In genomic region chr19:48918801-48919247, GRCh38 we compare ENCODE assay signal across 12 cellular contexts. TPM values are rescaled to one million over a fixed set of nuclear protein-coding genes. Genes with fewer than 3 reads are reported as not detected.
DNase-seq lines count a peak whose midpoint lies in the region; ATAC-seq, FAIRE-seq and TF ChIP-seq lines count a peak whose summit lies in the region.
"Had no signal": no experiment of that assay in that cellular context is flagged by ENCODE, and none has a peak within 500 bp of the region (broad histone marks: within the 10 kb centered on the region; RNA-seq: fewer than 3 reads in every experiment).

No MANE protein-coding gene starts in this region.

- intact Hi-C loops in K562 (cut with micrococcal nuclease): no loop called here

- H3K4me1 Mint-ChIP-seq in activated T-cell treated with anti-CD3 and anti-CD28 coated beads, Interleukin-2, amount 50 U/mL, for 4 hours (ENCODE audit: low read depth): no peaks in the 10 kb centered on the region
- H3K4me1 Mint-ChIP-seq in stimulated activated effector memory CD8-positive, alpha-beta T cell treated with anti-CD3 and anti-CD28 coated beads, Interleukin-12 subunit alpha, Interleukin-12 subunit beta, amount 100 ng/mL, for 72 hours: no peaks in the 10 kb centered on the region
- H3K4me1 Mint-ChIP-seq: activated naive CD4-positive, alpha-beta T cell treated with anti-CD3 and anti-CD28 coated beads, Interleukin-2, amount 50 U/mL, for 24 hours had no signal

- FAIRE-seq in K562 (lab: Jason Lieb, UNC): peak; percentile 95

- in situ Hi-C loops in K562 (cut with MboI): no loop called here

- TF ChIP-seq EP300 in K562 (IDR thresholded peaks at IDR 0.05; ENCODE audit: low read length): 0 out of 2 replicates have a peak, but pooled peaks have one; percentile 26

- no peaks in the 10 kb centered on the region for H3K27me3 Mint-ChIP-seq in activated T-cell treated with anti-CD3 and anti-CD28 coated beads, Interleukin-2, amount 50 U/mL, for 4 hours (ENCODE audit: low read depth)
- H3K27me3 Mint-ChIP-seq: activated naive CD4-positive, alpha-beta T cell treated with anti-CD3 and anti-CD28 coated beads, Interleukin-2, amount 50 U/mL, for 24 hours; CD8-positive, alpha-beta memory T cell had no signal

- H3K9ac ChIP-seq in K562 (ENCODE audit: insufficient read depth in 1 of 2, low read depth in 2 of 2, low read length in 2 of 2): 0 out of 4 replicates have a peak overlapping the region, but pooled peaks of 1 of the 2 experiments have one; percentile 28

- H3K27ac Mint-ChIP-seq in stimulated activated effector memory CD8-positive, alpha-beta T cell treated with anti-CD3 and anti-CD28 coated beads, Interleukin-12 subunit alpha, Interleukin-12 subunit beta, amount 100 ng/mL, for 72 hours: no peak overlapping the region
- H3K27ac Mint-ChIP-seq: activated naive CD4-positive, alpha-beta T cell treated with anti-CD3 and anti-CD28 coated beads, Interleukin-2, amount 50 U/mL, for 24 hours had no signal

- H3K9me3 ChIP-seq in K562 (replicated peaks; ENCODE audit: control insufficient read depth, insufficient read depth, low read depth, low read length): no peaks in the 10 kb centered on the region
- H3K9me3 ChIP-seq: sigmoid colon had no signal

- POLR2A ChIA-PET in K562 (lab: Yijun Ruan, JAX): interaction anchor here (0.5 to 4.7 kb wide), 13 partner anchors 9 to 609 kb away, joined by 3 to 37 read pairs (median 6); partner anchors contain the start of genes DHDH, FTL, NUCB1 and PPP1R15A

- H3K27me3 ChIP-seq in K562 (ENCODE audit: control insufficient read depth in 2 of 2, insufficient read depth in 2 of 2, low read length in 2 of 2): no peaks in the 10 kb centered on the region
- H3K27me3 ChIP-seq: sigmoid colon had no signal

- no peak overlapping the region for H3K4me3 Mint-ChIP-seq in activated T-cell treated with anti-CD3 and anti-CD28 coated beads, Interleukin-2, amount 50 U/mL, for 4 hours
- H3K4me3 Mint-ChIP-seq in stimulated activated effector memory CD8-positive, alpha-beta T cell treated with anti-CD3 and anti-CD28 coated beads, Interleukin-12 subunit alpha, Interleukin-12 subunit beta, amount 100 ng/mL, for 72 hours: no peak overlapping the region
- H3K4me3 Mint-ChIP-seq: activated naive CD4-positive, alpha-beta T cell treated with anti-CD3 and anti-CD28 coated beads, Interleukin-2, amount 50 U/mL, for 24 hours; CD8-positive, alpha-beta memory T cell had no signal

- ATAC-seq in activated T-cell treated with anti-CD3 and anti-CD28 coated beads, Interleukin-2, amount 50 U/mL, for 4 hours: peak; percentile 70 to 75
- peak; percentile 93 for ATAC-seq in K562
- ATAC-seq in stimulated activated effector memory CD8-positive, alpha-beta T cell treated with anti-CD3 and anti-CD28 coated beads, Interleukin-12 subunit alpha, Interleukin-12 subunit beta, amount 100 ng/mL, for 72 hours: peak; percentile 37
- no peak for ATAC-seq in GM19035 (IDR thresholded peaks at IDR 0.05; ENCODE audit: unreplicated experiment)
- no peak for ATAC-seq in HG03097 (IDR thresholded peaks at IDR 0.05; ENCODE audit: low FRiP score, unreplicated experiment)

- no peaks in the 10 kb centered on the region for H3K79me2 ChIP-seq in K562 (ENCODE audit: control insufficient read depth, insufficient read depth, low read length)

- H3K9me3 Mint-ChIP-seq in activated T-cell treated with anti-CD3 and anti-CD28 coated beads, Interleukin-2, amount 50 U/mL, for 4 hours: no peaks in the 10 kb centered on the region
- no peaks in the 10 kb centered on the region for H3K9me3 Mint-ChIP-seq in stimulated activated effector memory CD8-positive, alpha-beta T cell treated with anti-CD3 and anti-CD28 coated beads, Interleukin-12 subunit alpha, Interleukin-12 subunit beta, amount 100 ng/mL, for 72 hours
- H3K9me3 Mint-ChIP-seq: activated naive CD4-positive, alpha-beta T cell treated with anti-CD3 and anti-CD28 coated beads, Interleukin-2, amount 50 U/mL, for 24 hours; CD8-positive, alpha-beta memory T cell had no signal

- H3K4me2 ChIP-seq in K562 (ENCODE audit: insufficient read depth, low read length): 0 out of 2 replicates have a peak overlapping the region, but pooled peaks have one; percentile 10

- DNase-seq in activated T-cell treated with anti-CD3 and anti-CD28 coated beads, Interleukin-2, amount 50 U/mL, for 4 hours: no peak
- no peak for DNase-seq in activated T-cell treated with anti-CD3 and anti-CD28 coated beads for 4 hours
- DNase-seq in M059J (ENCODE audit: low read depth): peak; percentile 40
- DNase-seq in K562 (ENCODE audit: extremely low read depth in 1 of 4, low spot score in 3 of 4): peak; percentile 72 to 81 (median 78)
- no peak for DNase-seq in stimulated activated effector memory CD8-positive, alpha-beta T cell treated with anti-CD3 and anti-CD28 coated beads, Interleukin-12 subunit alpha, Interleukin-12 subunit beta, amount 100 ng/mL, for 72 hours (ENCODE audit: low spot score in 2 of 2)
- DNase-seq in middle frontal gyrus (ENCODE audit: extremely low spot score, low spot score): no peak
- DNase-seq: CD8-positive, alpha-beta memory T cell; sigmoid colon; T-helper 9 cell had no signal

- no peak overlapping the region for H3K27ac ChIP-seq in K562 (ENCODE audit: extremely low read depth, low read depth, low read length)
- H3K27ac ChIP-seq: sigmoid colon had no signal

- no peak for TF ChIP-seq CTCF in K562 (IDR thresholded peaks at IDR 0.05 in 2 of 3, conservative IDR thresholded peaks at IDR 0.05 in 1 of 3; ENCODE audit: insufficient read depth in 2 of 3, low read depth in 1 of 3, low read length in 3 of 3)

- H4K20me1 ChIP-seq in K562 (replicated peaks; ENCODE audit: control insufficient read depth, insufficient read depth, low read length): no peaks in the 10 kb centered on the region

- TF ChIP-seq RAD21 in K562 (CRISPR knock-in tag; conservative IDR thresholded peaks at IDR 0.05 in 1 of 2, IDR thresholded peaks at IDR 0.05 in 1 of 2): no peak

- BruUV-seq in K562 (replicated peaks; lab: Mats Ljungman, UMichigan): no TSS peak

- no peak overlapping the region for H2AFZ ChIP-seq in K562 (ENCODE audit: low read depth, low read length)

- H3K4me1 ChIP-seq in K562 (replicated peaks in 1 of 2; ENCODE audit: control insufficient read depth in 2 of 2, insufficient read depth in 2 of 2, low read length in 2 of 2): peaks cover 0 to 13% of the 10 kb centered on the region in 2 experiments; a peak in 3 of 5 replicates
- H3K4me1 ChIP-seq: sigmoid colon had no signal

- H3K4me3 ChIP-seq in K562: no peak overlapping the region
- H3K4me3 ChIP-seq: sigmoid colon had no signal

- no peaks in the 10 kb centered on the region for H3K9me1 ChIP-seq in K562 (ENCODE audit: control insufficient read depth, insufficient read depth, low read length)

- no peak for TF ChIP-seq POLR2A in K562 (conservative IDR thresholded peaks at IDR 0.05)

- peaks cover 79% of the 10 kb centered on the region; the same call in 2 of the 3 replicates for H3K36me3 ChIP-seq in K562 (ENCODE audit: control insufficient read depth, insufficient read depth, low read length)

- H3K36me3 Mint-ChIP-seq in activated T-cell treated with anti-CD3 and anti-CD28 coated beads, Interleukin-2, amount 50 U/mL, for 4 hours (ENCODE audit: insufficient read depth): peaks cover 20% of the 10 kb centered on the region
- H3K36me3 Mint-ChIP-seq in stimulated activated effector memory CD8-positive, alpha-beta T cell treated with anti-CD3 and anti-CD28 coated beads, Interleukin-12 subunit alpha, Interleukin-12 subunit beta, amount 100 ng/mL, for 72 hours: peaks cover 81% of the 10 kb centered on the region

- CTCF ChIA-PET in K562 (lab: Yijun Ruan, JAX; ENCODE audit: low intra/inter-chr PET ratio): no interaction called here

- WGBS in K562 (ENCODE audit: insufficient coverage, low coverage, missing lambda C conversion rate): 44% methylated on average over 15 of the region's 18 CpGs

RNA-seq across cellular contexts. Expression of gene DHDH, which starts 14.7 kb away (rescaled TPM):
- total RNA-seq in activated T-cell treated with anti-CD3 and anti-CD28 coated beads, Interleukin-2, amount 50 U/mL, for 4 hours: not detected
- 0.15 TPM in 1 of 2 replicates, not detected in the other for total RNA-seq in M059J (2014; rRNA removed; shearing (Covaris generic))
- 1.4 and 2.3 TPM in 2 replicates for total RNA-seq in K562 (2011; cell fraction: chromatin; rRNA removed; ENCODE audit: low replicate concordance)
- 1.7 and 2.7 TPM in 2 replicates for total RNA-seq in K562 (2011; cell fraction: nucleolus; rRNA removed)
- 0.99 and 1.0 TPM in 2 replicates for total RNA-seq in K562 (2011; cell fraction: nucleoplasm; rRNA removed)
- total RNA-seq in K562 (2014; rRNA removed): 1.1 and 1.5 TPM in 2 replicates
- 0.44 and 0.51 TPM in 2 replicates for total RNA-seq in K562 (2014; rRNA removed; fragmentation: Illumina TruSeq; extraction: Trizol)
- total RNA-seq in K562 (2015; rRNA removed; fragmentation: Illumina TruSeq; extraction: Trizol): 0.76 and 1.2 TPM in 2 replicates
- total RNA-seq in K562 (2021): 1.6 and 2.1 TPM in 2 replicates
- 1.9 and 4.2 TPM in 2 replicates for polyA plus RNA-seq in K562 (2011; rRNA removed)
- polyA plus RNA-seq in K562 (2011; cell fraction: cytosol; rRNA removed): 4.5 and 4.6 TPM in 2 replicates
- 3.6 and 5.2 TPM in 2 replicates for polyA plus RNA-seq in K562 (2011; cell fraction: nucleus; rRNA removed)
- polyA plus RNA-seq in K562 (2012): 2.2 and 4.5 TPM in 2 replicates
- polyA plus RNA-seq in K562 (2014; fragmentation: Illumina TruSeq; extraction: Trizol): 0.37 and 1.2 TPM in 2 replicates
- under 1 TPM; 0.41 to 0.87 TPM for polyA plus RNA-seq in K562 (2014; fragmentation: Nextera tagmentation; extraction: Ambion mirVana)
- 1.3 and 1.6 TPM in 2 replicates for polyA plus RNA-seq in K562 (2014; rRNA removed)
- 0.25 and 0.45 TPM in 2 replicates for polyA minus RNA-seq in K562 (2011; rRNA and poly(A)+ RNA removed)
- 2.7 TPM in 1 of 2 replicates, not detected in the other for polyA minus RNA-seq in K562 (2011; cell fraction: cytosol; rRNA and poly(A)+ RNA removed)
- polyA minus RNA-seq in K562 (2011; cell fraction: nucleus; rRNA and poly(A)+ RNA removed): 0.81 and 1.6 TPM in 2 replicates
- total RNA-seq: sigmoid colon had no signal

RNA-seq across cellular contexts. Expression of gene NUCB1, which starts 18.7 kb away (rescaled TPM):
- 10 to 100 TPM; 88.5 to 90.0 (median 89.3) TPM for total RNA-seq in activated T-cell treated with anti-CD3 and anti-CD28 coated beads, Interleukin-2, amount 50 U/mL, for 4 hours
- 236 and 301 TPM in 2 replicates for total RNA-seq in M059J (2014; rRNA removed; shearing (Covaris generic))
- total RNA-seq in K562 (2011; cell fraction: chromatin; rRNA removed; ENCODE audit: low replicate concordance): 137 and 349 TPM in 2 replicates
- 313 and 352 TPM in 2 replicates for total RNA-seq in K562 (2011; cell fraction: nucleolus; rRNA removed)
- 274 and 285 TPM in 2 replicates for total RNA-seq in K562 (2011; cell fraction: nucleoplasm; rRNA removed)
- total RNA-seq in K562 (2014; rRNA removed) (102 and 111 TPM in 2 replicates), K562 (2014; rRNA removed; fragmentation: Illumina TruSeq; extraction: Trizol) (25.5 and 42.5 TPM in 2 replicates), K562 (2015; rRNA removed; fragmentation: Illumina TruSeq; extraction: Trizol) (71.7 and 82.4 TPM in 2 replicates), K562 (2021) (138 and 153 TPM in 2 replicates)
- polyA plus RNA-seq in K562 (2011; rRNA removed) (59.3 and 117 TPM in 2 replicates), K562 (2014; fragmentation: Illumina TruSeq; extraction: Trizol) (87.6 and 141 TPM in 2 replicates), K562 (2014; fragmentation: Nextera tagmentation; extraction: Ambion mirVana) (1 to 10 TPM; 3.1 to 5.3 TPM), K562 (2014; rRNA removed) (133 and 139 TPM in 2 replicates)
- 120 and 173 TPM in 2 replicates for polyA plus RNA-seq in K562 (2011; cell fraction: cytosol; rRNA removed)
- 155 and 191 TPM in 2 replicates for polyA plus RNA-seq in K562 (2011; cell fraction: nucleus; rRNA removed)
- 146 and 236 TPM in 2 replicates for polyA plus RNA-seq in K562 (2012)
- polyA minus RNA-seq in K562 (2011; rRNA and poly(A)+ RNA removed): 33.7 and 41.4 TPM in 2 replicates
- 54.1 and 89.7 TPM in 2 replicates for polyA minus RNA-seq in K562 (2011; cell fraction: cytosol; rRNA and poly(A)+ RNA removed)
- 35.5 and 49.4 TPM in 2 replicates for polyA minus RNA-seq in K562 (2011; cell fraction: nucleus; rRNA and poly(A)+ RNA removed)

RNA-seq across cellular contexts. Expression of gene TULP2, which starts 20.3 kb away (rescaled TPM):
- total RNA-seq in activated T-cell treated with anti-CD3 and anti-CD28 coated beads, Interleukin-2, amount 50 U/mL, for 4 hours: under 1 TPM in 1 of 3 donors, not detected in 2; 0.69 TPM
- total RNA-seq in M059J (2014; rRNA removed; shearing (Covaris generic)): not detected in 2 replicates
- 0.46 and 1.5 TPM in 2 replicates for total RNA-seq in K562 (2011; cell fraction: chromatin; rRNA removed; ENCODE audit: low replicate concordance)
- 1.2 and 1.7 TPM in 2 replicates for total RNA-seq in K562 (2011; cell fraction: nucleolus; rRNA removed)
- 0.53 and 2.4 TPM in 2 replicates for total RNA-seq in K562 (2011; cell fraction: nucleoplasm; rRNA removed)
- total RNA-seq in K562 (2014; rRNA removed) (0.05 TPM in 1 of 2 replicates, not detected in the other), K562 (2014; rRNA removed; fragmentation: Illumina TruSeq; extraction: Trizol) (0.07 TPM in 1 of 2 replicates, not detected in the other), K562 (2015; rRNA removed; fragmentation: Illumina TruSeq; extraction: Trizol) (0.11 TPM in 2 replicates), K562 (2021) (0.89 and 1.5 TPM in 2 replicates)
- polyA plus RNA-seq in K562 (2011; rRNA removed) (0.25 and 1.4 TPM in 2 replicates), K562 (2014; fragmentation: Illumina TruSeq; extraction: Trizol) (0.15 and 0.19 TPM in 2 replicates), K562 (2014; fragmentation: Nextera tagmentation; extraction: Ambion mirVana) (under 1 TPM in 1 of 2 experiments, not detected in 1; 0.18 TPM), K562 (2014; rRNA removed) (0.38 and 1.1 TPM in 2 replicates)
- polyA plus RNA-seq in K562 (2011; cell fraction: cytosol; rRNA removed): 0.49 and 1.2 TPM in 2 replicates
- polyA plus RNA-seq in K562 (2011; cell fraction: nucleus; rRNA removed): 0.37 and 2.6 TPM in 2 replicates
- 0.53 and 0.68 TPM in 2 replicates for polyA plus RNA-seq in K562 (2012)
- 0.53 and 0.90 TPM in 2 replicates for polyA minus RNA-seq in K562 (2011; rRNA and poly(A)+ RNA removed)
- 2.3 TPM in 1 of 2 replicates, not detected in the other for polyA minus RNA-seq in K562 (2011; cell fraction: cytosol; rRNA and poly(A)+ RNA removed)
- 0.78 TPM in 1 of 2 replicates, not detected in the other for polyA minus RNA-seq in K562 (2011; cell fraction: nucleus; rRNA and poly(A)+ RNA removed)
- total RNA-seq: CD8-positive, alpha-beta memory T cell had no signal
- polyA plus RNA-seq: CD8-positive, alpha-beta memory T cell had no signal

RNA-seq across cellular contexts. Expression of gene BAX, which starts 35.9 kb away (rescaled TPM):
- 100 to 1,000 TPM; 200 to 250 (median 203) TPM for total RNA-seq in activated T-cell treated with anti-CD3 and anti-CD28 coated beads, Interleukin-2, amount 50 U/mL, for 4 hours
- total RNA-seq in M059J (2014; rRNA removed; shearing (Covaris generic)): 97.7 and 101 TPM in 2 replicates
- total RNA-seq in K562 (2011; cell fraction: chromatin; rRNA removed; ENCODE audit: low replicate concordance): 47.4 and 110 TPM in 2 replicates
- total RNA-seq in K562 (2011; cell fraction: nucleolus; rRNA removed): 95.2 and 106 TPM in 2 replicates
- total RNA-seq in K562 (2011; cell fraction: nucleoplasm; rRNA removed): 67.2 and 75.0 TPM in 2 replicates
- total RNA-seq in K562 (2014; rRNA removed) (44.5 and 62.0 TPM in 2 replicates), K562 (2014; rRNA removed; fragmentation: Illumina TruSeq; extraction: Trizol) (22.1 and 23.0 TPM in 2 replicates), K562 (2015; rRNA removed; fragmentation: Illumina TruSeq; extraction: Trizol) (41.3 and 46.5 TPM in 2 replicates), K562 (2021) (95.4 and 98.5 TPM in 2 replicates)
- polyA plus RNA-seq in K562 (2011; rRNA removed) (51.2 and 56.6 TPM in 2 replicates), K562 (2014; fragmentation: Illumina TruSeq; extraction: Trizol) (67.5 and 79.1 TPM in 2 replicates), K562 (2014; fragmentation: Nextera tagmentation; extraction: Ambion mirVana) (1 to 10 TPM; 3.2 to 5.5 TPM), K562 (2014; rRNA removed) (69.6 and 79.5 TPM in 2 replicates)
- polyA plus RNA-seq in K562 (2011; cell fraction: cytosol; rRNA removed): 75.9 and 134 TPM in 2 replicates
- 94.1 and 129 TPM in 2 replicates for polyA plus RNA-seq in K562 (2011; cell fraction: nucleus; rRNA removed)
- 105 and 115 TPM in 2 replicates for polyA plus RNA-seq in K562 (2012)
- 13.0 and 20.5 TPM in 2 replicates for polyA minus RNA-seq in K562 (2011; rRNA and poly(A)+ RNA removed)
- polyA minus RNA-seq in K562 (2011; cell fraction: cytosol; rRNA and poly(A)+ RNA removed): 37.3 and 38.6 TPM in 2 replicates
- 30.5 and 33.0 TPM in 2 replicates for polyA minus RNA-seq in K562 (2011; cell fraction: nucleus; rRNA and poly(A)+ RNA removed)

RNA-seq across cellular contexts. Expression of gene FTL, which starts 46.3 kb away (rescaled TPM):
- 1,000 to 10,000 TPM in 2 of 3 donors, 100 to 1,000 TPM in 1; 996 to 1,080 (median 1,001) TPM for total RNA-seq in activated T-cell treated with anti-CD3 and anti-CD28 coated beads, Interleukin-2, amount 50 U/mL, for 4 hours
- total RNA-seq in M059J (2014; rRNA removed; shearing (Covaris generic)): 3,106 and 3,231 TPM in 2 replicates
- total RNA-seq in K562 (2011; cell fraction: chromatin; rRNA removed; ENCODE audit: low replicate concordance): 116 and 227 TPM in 2 replicates
- total RNA-seq in K562 (2011; cell fraction: nucleolus; rRNA removed): 251 and 284 TPM in 2 replicates
- total RNA-seq in K562 (2011; cell fraction: nucleoplasm; rRNA removed): 546 and 1,281 TPM in 2 replicates
- total RNA-seq in K562 (2014; rRNA removed): 3,611 and 4,100 TPM in 2 replicates
- 2,821 and 3,420 TPM in 2 replicates for total RNA-seq in K562 (2014; rRNA removed; fragmentation: Illumina TruSeq; extraction: Trizol)
- total RNA-seq in K562 (2015; rRNA removed; fragmentation: Illumina TruSeq; extraction: Trizol): 4,574 and 5,040 TPM in 2 replicates
- 3,376 and 3,459 TPM in 2 replicates for total RNA-seq in K562 (2021)
- polyA plus RNA-seq in K562 (2011; rRNA removed): 1,231 and 2,161 TPM in 2 replicates
- polyA plus RNA-seq in K562 (2011; cell fraction: cytosol; rRNA removed): 5,138 and 6,086 TPM in 2 replicates
- 1,631 and 1,635 TPM in 2 replicates for polyA plus RNA-seq in K562 (2011; cell fraction: nucleus; rRNA removed)
- polyA plus RNA-seq in K562 (2012): 3,654 and 5,025 TPM in 2 replicates
- 6,461 and 6,790 TPM in 2 replicates for polyA plus RNA-seq in K562 (2014; fragmentation: Illumina TruSeq; extraction: Trizol)
- polyA plus RNA-seq in K562 (2014; fragmentation: Nextera tagmentation; extraction: Ambion mirVana): over 10,000 TPM; 17,458 to 27,415 TPM
- 3,965 and 4,994 TPM in 2 replicates for polyA plus RNA-seq in K562 (2014; rRNA removed)
- polyA minus RNA-seq in K562 (2011; rRNA and poly(A)+ RNA removed): 536 and 548 TPM in 2 replicates
- 790 and 999 TPM in 2 replicates for polyA minus RNA-seq in K562 (2011; cell fraction: cytosol; rRNA and poly(A)+ RNA removed)
- polyA minus RNA-seq in K562 (2011; cell fraction: nucleus; rRNA and poly(A)+ RNA removed): 171 and 269 TPM in 2 replicates

Comparison
In these comparisons a context has a peak if more than half of its experiments do, and no peak if none do; other contexts are left out.
1. ATAC-seq: peak in activated T-cell treated with anti-CD3 and anti-CD28 coated beads, Interleukin-2, amount 50 U/mL, for 4 hours (2 of 2), K562 (single experiment) and stimulated activated effector memory CD8-positive, alpha-beta T cell treated with anti-CD3 and anti-CD28 coated beads, Interleukin-12 subunit alpha, Interleukin-12 subunit beta, amount 100 ng/mL, for 72 hours (single experiment); none in GM19035 (single experiment) and HG03097 (single experiment).
2. DNase-seq: peak in M059J (single experiment) and K562 (4 of 4); none in activated T-cell treated with anti-CD3 and anti-CD28 coated beads, Interleukin-2, amount 50 U/mL, for 4 hours (single experiment), activated T-cell treated with anti-CD3 and anti-CD28 coated beads for 4 hours (single experiment), stimulated activated effector memory CD8-positive, alpha-beta T cell treated with anti-CD3 and anti-CD28 coated beads, Interleukin-12 subunit alpha, Interleukin-12 subunit beta, amount 100 ng/mL, for 72 hours (0 of 2) and middle frontal gyrus (single experiment).